In the genomic region with DNA sequence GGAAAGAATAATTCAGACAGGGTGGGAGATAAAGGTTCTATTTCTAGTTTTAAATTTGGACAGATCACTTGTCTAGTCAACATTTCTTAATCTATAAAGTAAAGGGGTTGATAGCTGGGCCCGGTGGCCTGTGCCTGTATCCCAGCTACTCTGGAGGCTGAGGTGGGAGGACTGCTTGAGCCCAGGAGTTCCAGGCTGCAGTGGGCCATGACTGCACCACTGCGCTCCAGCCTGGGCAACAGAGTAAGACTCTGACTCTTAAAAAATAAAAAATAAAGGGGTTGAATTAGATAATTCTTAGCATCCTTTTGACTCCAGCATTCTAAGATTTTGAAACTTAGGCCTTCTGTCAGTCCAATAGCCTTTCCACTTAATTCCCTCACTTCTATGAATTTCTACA, we compare ENCODE assay signal across 8 cellular contexts. TPM values are rescaled to one million over a fixed set of nuclear protein-coding genes. Genes with fewer than 3 reads are reported as not detected.
DNase-seq lines count a peak whose midpoint lies in the region; ATAC-seq and TF ChIP-seq lines count a peak whose summit lies in the region.
"Had no signal": no experiment of that assay in that cellular context is flagged by ENCODE, and none has a peak within 500 bp of the region (broad histone marks: within the 10 kb centered on the region; RNA-seq: fewer than 3 reads in every experiment).

No MANE protein-coding gene starts in this region.

- H3K27me3 ChIP-seq in Caco-2 (replicated peaks; ENCODE audit: control insufficient read depth, insufficient read depth, low read length) (no peaks in the 10 kb centered on the region), PC-9 (ENCODE audit: insufficient read depth, low read depth) (no peaks in the 10 kb centered on the region), endocrine pancreas (ENCODE audit: control insufficient read depth, insufficient read depth, low read length) (no peaks in the 10 kb centered on the region)

- intact Hi-C loops in Caco-2 (cut with micrococcal nuclease; ENCODE audit: unreplicated experiment) (loop anchor here (1.0 kb wide), 2 partner anchors 10 to 16 kb away; a partner anchor contains a TSS), PC-9 (cut with micrococcal nuclease; ENCODE audit: unreplicated experiment) (no loop called here)

- 0 out of 2 replicates have a peak overlapping the region, but pooled peaks have one; percentile 17 for H3K27ac ChIP-seq in PC-9
- H3K27ac ChIP-seq in skin epidermis = peak overlapping the region in 12 of 21 experiments; percentile 9 to 86 (median 24)

- POLR2A ChIA-PET in Caco-2 (lab: Charles Lee) (interaction anchor here (0.6 to 1.0 kb wide), 3 partner anchors 11 to 699 kb away, joined by 3 to 6 read pairs (median 5); a partner anchor contains a TSS), PC-9 (lab: Charles Lee; ENCODE audit: unreplicated experiment) (no interaction called here)

- no peak overlapping the region for H3K9ac ChIP-seq in endocrine pancreas (ENCODE audit: control insufficient read depth, insufficient read depth, low read length)

- H3K27ac Mint-ChIP-seq in Caco-2 (ENCODE audit: unreplicated experiment) = peak overlapping the region; percentile 86

- H3K36me3 ChIP-seq in Caco-2 (ENCODE audit: control insufficient read depth, insufficient read depth, low read length) (no peaks in the 10 kb centered on the region), PC-9 (ENCODE audit: low read depth) (no peaks in the 10 kb centered on the region), endocrine pancreas (ENCODE audit: control insufficient read depth, insufficient read depth, low read length) (no peaks in the 10 kb centered on the region)

- H3K4me1 Mint-ChIP-seq in Caco-2 (ENCODE audit: low read depth, unreplicated experiment) = peaks cover 42% of the 10 kb centered on the region

- H3K36me3 Mint-ChIP-seq in Caco-2 (ENCODE audit: insufficient read depth, unreplicated experiment) = peaks cover 24% of the 10 kb centered on the region

- no peak for ATAC-seq in HG02840 (IDR thresholded peaks at IDR 0.05; ENCODE audit: low FRiP score, unreplicated experiment)

- no peak overlapping the region for H2AFZ ChIP-seq in PC-9

- peaks cover 47% of the 10 kb centered on the region for H4K20me1 ChIP-seq in PC-9 (ENCODE audit: insufficient read depth)

- CTCF ChIA-PET in Caco-2 (lab: Charles Lee) (interaction anchor here (3.0 kb wide), 1 partner anchor 16 kb away, joined by 20 read pairs; no protein-coding TSS in a partner anchor), PC-9 (lab: Charles Lee) (interaction anchor here (0.5 to 0.6 kb wide), 2 partner anchors 38 to 1439 kb away, joined by 3 to 11 read pairs; no protein-coding TSS in a partner anchor)

- H3K79me2 ChIP-seq in PC-9 (ENCODE audit: low read depth) = peaks cover 89% of the 10 kb centered on the region

- no peaks in the 10 kb centered on the region for H3K27me3 Mint-ChIP-seq in Caco-2 (ENCODE audit: insufficient read depth, unreplicated experiment)

- DNase-seq in Caco-2 (no peak), PC-9 (no peak), GM19238 (ENCODE audit: insufficient read length, low spot score) (no peak), NCI-H524 (lab: John Stamatoyannopoulos, UW) (no peak)
- DNase-seq: H7 had no signal

- peaks cover 33% of the 10 kb centered on the region for H3F3A ChIP-seq in PC-9 (ENCODE audit: insufficient read depth, low read depth)

- H3K4me3 ChIP-seq in Caco-2 (ENCODE audit: low read depth, low read length) = no peak overlapping the region
- H3K4me3 ChIP-seq in PC-9 = no peak overlapping the region
- peak overlapping the region; percentile 42 for H3K4me3 ChIP-seq in endocrine pancreas (ENCODE audit: control insufficient read depth, insufficient read depth, low read length)
- H3K4me3 ChIP-seq in skin epidermis = no peak overlapping the region

- no peaks in the 10 kb centered on the region for H3K9me2 ChIP-seq in PC-9 (ENCODE audit: insufficient read depth)

- BruUV-seq in Caco-2 (replicated peaks; lab: Mats Ljungman, UMichigan) (no TSS peak), PC-9 (replicated peaks; lab: Mats Ljungman, UMichigan) (no TSS peak)

- H3K4me1 ChIP-seq in Caco-2 = peaks cover 46% of the 10 kb centered on the region
- H3K4me1 ChIP-seq in PC-9 (replicated peaks; ENCODE audit: insufficient read depth) = peaks cover 24% of the 10 kb centered on the region
- peaks cover 13% of the 10 kb centered on the region for H3K4me1 ChIP-seq in endocrine pancreas (ENCODE audit: control insufficient read depth, insufficient read depth, low read length)

- H3K9me3 ChIP-seq in Caco-2 (no peaks in the 10 kb centered on the region), PC-9 (ENCODE audit: insufficient read depth, low read depth) (no peaks in the 10 kb centered on the region), endocrine pancreas (ENCODE audit: control insufficient read depth, low read length) (no peaks in the 10 kb centered on the region)

- H3K9me3 Mint-ChIP-seq in Caco-2 (ENCODE audit: unreplicated experiment) = no peaks in the 10 kb centered on the region

- peak overlapping the region; percentile 50 for H3K4me3 Mint-ChIP-seq in Caco-2 (ENCODE audit: unreplicated experiment)

- H3K4me2 ChIP-seq in PC-9 = no peak overlapping the region

- TF ChIP-seq CTCF in Caco-2 (IDR thresholded peaks at IDR 0.05; ENCODE audit: insufficient read depth in 1 of 2, low read depth in 1 of 2, low read length in 1 of 2, severe bottlenecking in 1 of 2, unreplicated experiment in 1 of 2) = no peak
- no peak for TF ChIP-seq CTCF in PC-9 (conservative IDR thresholded peaks at IDR 0.05)

RNA-seq across cellular contexts. Expression of a gene that starts 10.8 kb away (rescaled TPM):
- total RNA-seq in Caco-2 (2022) = 161 and 167 TPM in 2 replicates
- 148 and 157 TPM in 2 replicates for total RNA-seq in PC-9 (2021)

RNA-seq across cellular contexts. Expression of a gene that starts 28.6 kb away (rescaled TPM):
- 73.0 and 74.5 TPM in 2 replicates for total RNA-seq in Caco-2 (2022)
- 76.0 and 87.0 TPM in 2 replicates for total RNA-seq in PC-9 (2021)

RNA-seq across cellular contexts. Expression of a gene that starts 28.8 kb away (rescaled TPM):
- total RNA-seq in Caco-2 (2022) (8.7 and 13.6 TPM in 2 replicates), PC-9 (2021) (3.3 and 5.0 TPM in 2 replicates)

RNA-seq across cellular contexts. Expression of a gene that starts 43.2 kb away (rescaled TPM):
- total RNA-seq in Caco-2 (2022) (25.0 and 26.8 TPM in 2 replicates), PC-9 (2021) (36.4 and 36.6 TPM in 2 replicates)
